In the genomic region with DNA sequence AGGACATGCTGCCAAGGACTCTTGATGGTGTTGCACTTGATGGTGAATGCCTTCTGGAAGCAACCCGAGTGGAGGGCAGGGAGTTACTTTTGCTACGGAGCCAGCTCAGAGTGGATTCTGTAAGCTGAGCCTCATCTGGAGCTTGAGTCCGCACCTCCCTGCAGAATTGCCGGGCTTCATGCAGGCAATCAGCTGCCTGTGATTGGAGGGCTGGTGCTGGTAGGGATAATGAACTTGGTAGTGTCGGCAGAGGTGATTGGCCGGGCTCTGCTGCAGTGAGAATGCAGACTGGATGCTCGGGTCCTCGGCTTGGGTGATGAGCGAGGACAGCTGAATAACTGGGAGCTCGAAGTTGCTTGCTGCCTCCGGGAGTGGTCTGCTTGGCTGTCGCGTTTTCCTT, we compare ENCODE assay signal across 9 cellular contexts. TPM values are rescaled to one million over a fixed set of nuclear protein-coding genes. Genes with fewer than 3 reads are reported as not detected.
DNase-seq lines count a peak whose midpoint lies in the region; ATAC-seq and TF ChIP-seq lines count a peak whose summit lies in the region.
"Had no signal": no experiment of that assay in that cellular context is flagged by ENCODE, and none has a peak within 500 bp of the region (broad histone marks: within the 10 kb centered on the region; RNA-seq: fewer than 3 reads in every experiment).

No MANE protein-coding gene starts in this region.

- no peak overlapping the region for H2BK5ac ChIP-seq in mesenchymal stem cell (ENCODE audit: low read depth, low read length, poor library complexity, severe bottlenecking)

- H3K27ac ChIP-seq in mesenchymal stem cell (ENCODE audit: low read length, poor library complexity, severe bottlenecking) (no peak overlapping the region), vagina (peak overlapping the region; percentile 91)
- H3K27ac ChIP-seq in CD4-positive, alpha-beta T cell (ENCODE audit: low read depth, low read length): no peak overlapping the region

- peak overlapping the region; percentile 18 for H3K4me2 ChIP-seq in mesenchymal stem cell (ENCODE audit: low read length, poor library complexity, severe bottlenecking)

- H3K36me3 ChIP-seq in mesenchymal stem cell (ENCODE audit: control insufficient read depth in 1 of 2, insufficient read depth in 2 of 2, low read depth in 1 of 2, low read length in 2 of 2): peaks cover 0 to 11% of the 10 kb centered on the region in 2 experiments
- H3K36me3 ChIP-seq in vagina: no peaks in the 10 kb centered on the region

- WGBS in mesenchymal stem cell: 82% methylated on average over 13 of the region's 13 CpGs

- H3K18ac ChIP-seq in mesenchymal stem cell (ENCODE audit: low read depth in 1 of 2, low read length in 2 of 2): peak overlapping the region in 1 of 2 experiments; percentile 5

- peaks cover 0 to 14% of the 10 kb centered on the region in 2 donors for H3K36me3 Mint-ChIP-seq in activated naive CD4-positive, alpha-beta T cell treated with anti-CD3 and anti-CD28 coated beads, Interleukin-2, amount 50 U/mL, for 72 hours
- peaks cover 13% of the 10 kb centered on the region for H3K36me3 Mint-ChIP-seq in CD4-positive, alpha-beta T cell (ENCODE audit: low read depth)
- H3K36me3 Mint-ChIP-seq: memory B cell had no signal

- H3K27me3 ChIP-seq in mesenchymal stem cell (ENCODE audit: control insufficient read depth in 1 of 2, insufficient read depth in 1 of 2, low read length in 2 of 2) (no peaks in the 10 kb centered on the region), vagina (no peaks in the 10 kb centered on the region)
- no peaks in the 10 kb centered on the region for H3K27me3 ChIP-seq in CD4-positive, alpha-beta T cell (ENCODE audit: control insufficient read depth, insufficient read depth, low read length)

- H3K27ac Mint-ChIP-seq in activated naive CD4-positive, alpha-beta T cell treated with anti-CD3 and anti-CD28 coated beads, Interleukin-2, amount 50 U/mL, for 72 hours: peak overlapping the region; percentile 65 to 86
- H3K27ac Mint-ChIP-seq in CD4-positive, alpha-beta T cell: no peak overlapping the region

- H2AK5ac ChIP-seq in mesenchymal stem cell (ENCODE audit: low read length, severe bottlenecking): no peak overlapping the region

- no peak overlapping the region for H4K91ac ChIP-seq in mesenchymal stem cell (ENCODE audit: low read length)

- peak overlapping the region in 1 of 2 experiments; percentile 40 for H3K4ac ChIP-seq in mesenchymal stem cell (ENCODE audit: low read depth in 1 of 2, low read length in 2 of 2)

- no peak overlapping the region for H3K23ac ChIP-seq in mesenchymal stem cell (ENCODE audit: low read length in 2 of 2)

- H4K8ac ChIP-seq in mesenchymal stem cell (ENCODE audit: low read length): peak overlapping the region; percentile 14

- peak overlapping the region; percentile 90 for H3K9ac ChIP-seq in mesenchymal stem cell (ENCODE audit: low read length)

- H3K9me3 Mint-ChIP-seq in activated naive CD4-positive, alpha-beta T cell treated with anti-CD3 and anti-CD28 coated beads, Interleukin-2, amount 50 U/mL, for 72 hours: no peaks in the 10 kb centered on the region
- no peaks in the 10 kb centered on the region for H3K9me3 Mint-ChIP-seq in CD4-positive, alpha-beta T cell
- H3K9me3 Mint-ChIP-seq: memory B cell had no signal

- no peak for ATAC-seq in activated naive CD4-positive, alpha-beta T cell treated with anti-CD3 and anti-CD28 coated beads, Interleukin-2, amount 50 U/mL, for 72 hours
- no peak for ATAC-seq in HG03460 (IDR thresholded peaks at IDR 0.05; ENCODE audit: unreplicated experiment)
- no peak for ATAC-seq in CD4-positive, alpha-beta T cell (ENCODE audit: poor library complexity)

- POLR2A ChIA-PET in CD4-positive, alpha-beta T cell (lab: Charles Lee): interaction anchor here (1.0 to 5.0 kb wide), 7 partner anchors 8 to 739 kb away, joined by 3 to 39 read pairs (median 5); partner anchors contain the start of genes NAIF1, SLC25A25 and SPOUT1

- no peaks in the 10 kb centered on the region for H3K27me3 Mint-ChIP-seq in CD4-positive, alpha-beta T cell
- H3K27me3 Mint-ChIP-seq: memory B cell had no signal

- H2BK12ac ChIP-seq in mesenchymal stem cell (ENCODE audit: low read length in 2 of 2): peak overlapping the region in 1 of 2 experiments; percentile 1

- H2AFZ ChIP-seq in mesenchymal stem cell (ENCODE audit: low read depth, low read length): no peak overlapping the region

- no peak for DNase-seq in activated naive CD4-positive, alpha-beta T cell treated with anti-CD3 and anti-CD28 coated beads, Interleukin-2, amount 50 U/mL, for 72 hours (ENCODE audit: low spot score in 2 of 2)
- no peak for DNase-seq in activated naive CD4-positive, alpha-beta T cell treated with anti-CD3 and anti-CD28 coated beads, Interleukin-2, amount 50 U/mL, for 16 hours
- peak; percentile 94 for DNase-seq in cerebellum (ENCODE audit: low spot score)
- no peak for DNase-seq in mesenchymal stem cell
- no peak for DNase-seq in vagina (ENCODE audit: extremely low spot score in 2 of 2)
- DNase-seq in CD4-positive, alpha-beta T cell: no peak
- no peak for DNase-seq in stimulated activated CD4-positive, alpha-beta T cell treated with anti-CD3 and anti-CD28 coated beads, Interleukin-15, amount 100 ng/mL, for 24 hours

- H3K4me3 Mint-ChIP-seq in CD4-positive, alpha-beta T cell: no peak overlapping the region
- H3K4me3 Mint-ChIP-seq: memory B cell had no signal

- H3K14ac ChIP-seq in mesenchymal stem cell (ENCODE audit: low read length in 2 of 2): no peak overlapping the region

- H3K4me3 ChIP-seq in mesenchymal stem cell (ENCODE audit: insufficient read depth in 1 of 2, low read depth in 1 of 2, low read length in 2 of 2) (peak overlapping the region in 1 of 2 experiments; percentile 85), vagina (peak overlapping the region; percentile 15 to 29)

- no peak overlapping the region for H2BK120ac ChIP-seq in mesenchymal stem cell (ENCODE audit: low read depth, low read length)

- no peak for TF ChIP-seq CTCF in vagina (IDR thresholded peaks at IDR 0.05)
- TF ChIP-seq CTCF in CD4-positive, alpha-beta T cell (IDR thresholded peaks at IDR 0.05): no peak

- CTCF ChIA-PET in CD4-positive, alpha-beta T cell (lab: Charles Lee): interaction anchor here (3.5 kb wide), 1 partner anchor 27 kb away, joined by 12 read pairs; no protein-coding TSS in a partner anchor

- peaks cover 9% of the 10 kb centered on the region for H3K4me1 ChIP-seq in mesenchymal stem cell (ENCODE audit: control insufficient read depth, insufficient read depth, low read depth, low read length)
- H3K4me1 ChIP-seq in vagina: peaks cover 69% of the 10 kb centered on the region

- intact Hi-C loops in vagina (cut with DNase I): no loop called here
- intact Hi-C loops in CD4-positive, alpha-beta T cell (cut with DNase I, micrococcal nuclease): no loop called here

- TF ChIP-seq POLR2A in vagina (IDR thresholded peaks at IDR 0.05): no peak

- no peaks in the 10 kb centered on the region for H3K9me3 ChIP-seq in mesenchymal stem cell (ENCODE audit: control insufficient read depth, low read length)
- no peaks in the 10 kb centered on the region for H3K9me3 ChIP-seq in vagina
- no peaks in the 10 kb centered on the region for H3K9me3 ChIP-seq in CD4-positive, alpha-beta T cell (ENCODE audit: control insufficient read depth, low read length)

- peaks cover 40% of the 10 kb centered on the region for H3K79me1 ChIP-seq in mesenchymal stem cell (replicated peaks; ENCODE audit: low read length, poor library complexity, severe bottlenecking)

- peaks cover 67% of the 10 kb centered on the region for H3K4me1 Mint-ChIP-seq in CD4-positive, alpha-beta T cell (ENCODE audit: low read depth)

- H2BK15ac ChIP-seq in mesenchymal stem cell (ENCODE audit: low read depth, poor library complexity, severe bottlenecking): no peak overlapping the region

RNA-seq across cellular contexts. Expression of gene SLC25A25, which starts 23.1 kb away (rescaled TPM):
- 10 to 100 TPM; 10.9 to 19.0 TPM for total RNA-seq in activated naive CD4-positive, alpha-beta T cell treated with anti-CD3 and anti-CD28 coated beads, Interleukin-2, amount 50 U/mL, for 72 hours
- total RNA-seq in cerebellum (18.7 TPM), vagina (44.4 TPM)
- 6.8 TPM for polyA plus RNA-seq in mesenchymal stem cell (2013, experiment 1 of 2)
- 6.4 TPM for polyA plus RNA-seq in mesenchymal stem cell (2013, experiment 2 of 2)
- total RNA-seq in CD4-positive, alpha-beta T cell: 10 to 100 TPM; 16.9 to 17.7 TPM

RNA-seq across cellular contexts. Expression of gene NAIF1, which starts 24.0 kb away (rescaled TPM):
- 10 to 100 TPM in 1 of 2 donors, 1 to 10 TPM in 1; 9.8 to 12.7 TPM for total RNA-seq in activated naive CD4-positive, alpha-beta T cell treated with anti-CD3 and anti-CD28 coated beads, Interleukin-2, amount 50 U/mL, for 72 hours
- total RNA-seq in cerebellum (4.3 TPM), vagina (13.3 TPM)
- polyA plus RNA-seq in mesenchymal stem cell (2013, experiment 1 of 2): 6.5 TPM
- 6.1 TPM for polyA plus RNA-seq in mesenchymal stem cell (2013, experiment 2 of 2)
- 10 to 100 TPM; 11.5 to 16.8 TPM for total RNA-seq in CD4-positive, alpha-beta T cell

RNA-seq across cellular contexts. Expression of gene PTGES2, which starts 36.4 kb away (rescaled TPM):
- total RNA-seq in activated naive CD4-positive, alpha-beta T cell treated with anti-CD3 and anti-CD28 coated beads, Interleukin-2, amount 50 U/mL, for 72 hours: 10 to 100 TPM in 1 of 2 donors, 1 to 10 TPM in 1; 6.6 to 50.6 TPM
- total RNA-seq in cerebellum (41.5 TPM), vagina (101 TPM)
- polyA plus RNA-seq in mesenchymal stem cell (2013, experiment 1 of 2): 31.2 TPM
- 28.6 TPM for polyA plus RNA-seq in mesenchymal stem cell (2013, experiment 2 of 2)
- 10 to 100 TPM; 43.7 to 43.8 TPM for total RNA-seq in CD4-positive, alpha-beta T cell

RNA-seq across cellular contexts. Expression of gene LCN2, which starts 58.1 kb away (rescaled TPM):
- not detected for total RNA-seq in activated naive CD4-positive, alpha-beta T cell treated with anti-CD3 and anti-CD28 coated beads, Interleukin-2, amount 50 U/mL, for 72 hours
- total RNA-seq in cerebellum (not detected), vagina (136 TPM)
- polyA plus RNA-seq in mesenchymal stem cell (2013, experiment 1 of 2): not detected
- not detected for polyA plus RNA-seq in mesenchymal stem cell (2013, experiment 2 of 2)
- total RNA-seq in CD4-positive, alpha-beta T cell: not detected
